ENCODE assay signal across 21 cellular contexts in the genomic region with DNA sequence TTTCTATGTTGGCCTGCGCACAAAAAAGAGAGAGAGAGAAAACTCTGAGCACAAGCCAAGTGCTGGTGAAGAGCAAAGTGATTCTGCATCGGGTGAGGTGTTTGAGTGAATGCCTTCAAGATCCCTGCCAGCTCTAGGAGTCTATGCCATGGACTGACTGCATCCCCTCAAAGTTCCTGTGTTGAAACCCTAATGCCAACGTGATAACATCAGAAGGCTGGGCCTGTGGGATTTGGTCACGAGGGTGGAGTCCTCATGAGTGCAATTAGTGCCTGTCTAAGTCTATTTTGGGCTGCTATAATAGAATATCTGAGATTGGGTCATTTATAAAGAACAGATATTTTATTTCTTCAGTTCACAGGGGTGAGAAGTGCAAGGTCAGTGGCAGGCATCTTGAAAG. TPM values are rescaled to one million over a fixed set of nuclear protein-coding genes. Genes with fewer than 3 reads are reported as not detected.
"Had no signal": no experiment of that assay in that cellular context is flagged by ENCODE, and none has a peak within 500 bp of the region (broad histone marks: within the 10 kb centered on the region; RNA-seq: fewer than 3 reads in every experiment).

No MANE protein-coding gene starts in this region.

- H3K27me3 ChIP-seq: SJCRH30 had no signal

- H3K36me3 ChIP-seq: SJCRH30, WERI-Rb-1 had no signal

- H3K27ac ChIP-seq: SJCRH30, WERI-Rb-1 had no signal

- H3K9me3 ChIP-seq: SJCRH30, SK-N-SH had no signal

- H3K4me3 ChIP-seq: SJCRH30 had no signal

- H3K4me1 ChIP-seq: SJCRH30 had no signal

- DNase-seq: activated CD4-positive, alpha-beta T cell treated with anti-CD3 and anti-CD28 coated beads for 4 hours; activated CD8-positive, alpha-beta memory T cell treated with anti-CD3 and anti-CD28 coated beads, Interleukin-2, amount 50 U/mL, for 4 hours; activated CD8-positive, alpha-beta T cell treated with anti-CD3 and anti-CD28 coated beads for 36 hours; activated gamma-delta T cell; activated naive CD4-positive, alpha-beta T cell treated with anti-CD3 and anti-CD28 coated beads for 36 hours; Kasumi-1; KBM-7; NCI-H1105 treated with DMSO at 0.1 percent for 48 hours; NCI-H1436 treated with DMSO at 0.1 percent for 48 hours; NCI-H187; NCI-H2081; NCI-H446; NCI-H524; Right ventricle myocardium superior; SJCRH30; SK-N-SH; T-helper 1 cell; WERI-Rb-1 had no signal

RNA-seq across cellular contexts. Expression of a gene that starts 36.5 kb away (rescaled TPM):
- total RNA-seq: activated CD8-positive, alpha-beta T cell treated with anti-CD3 and anti-CD28 coated beads for 36 hours; activated naive CD4-positive, alpha-beta T cell treated with anti-CD3 and anti-CD28 coated beads for 36 hours; cardiac septum; Right ventricle myocardium superior; RPMI7951; SJCRH30; T-helper 2 cell treated with Interferon-gamma antibody and Interleukin-4, amounts not matched to agents 100 ng/mL and 5 ng/mL, for 36 hours had no signal
